1 cellular context compared by ENCODE assay signal in genomic region chr5:140319833-140320232, GRCh38.
A peak's percentile ranks its signal among the peaks of the same experiment; 100 is the strongest.
TF ChIP-seq lines count a peak whose summit lies in the region.

No MANE protein-coding gene starts in this region.

TF ChIP-seq in K562, 482 proteins besides CTCF, POLR2A, EP300 and RAD21:
- TF ChIP-seq KAT7 (CRISPR knock-in tag; IDR thresholded peaks at IDR 0.05; ENCODE audit: borderline replicate concordance), result no peak
- TF ChIP-seq SPI1 (IDR thresholded peaks at IDR 0.05; ENCODE audit: borderline replicate concordance, low read depth, low read length), result 0 out of 2 replicates have a peak, but pooled peaks have one; percentile 6
